10 cellular contexts compared by ENCODE assay signal in the genomic region with DNA sequence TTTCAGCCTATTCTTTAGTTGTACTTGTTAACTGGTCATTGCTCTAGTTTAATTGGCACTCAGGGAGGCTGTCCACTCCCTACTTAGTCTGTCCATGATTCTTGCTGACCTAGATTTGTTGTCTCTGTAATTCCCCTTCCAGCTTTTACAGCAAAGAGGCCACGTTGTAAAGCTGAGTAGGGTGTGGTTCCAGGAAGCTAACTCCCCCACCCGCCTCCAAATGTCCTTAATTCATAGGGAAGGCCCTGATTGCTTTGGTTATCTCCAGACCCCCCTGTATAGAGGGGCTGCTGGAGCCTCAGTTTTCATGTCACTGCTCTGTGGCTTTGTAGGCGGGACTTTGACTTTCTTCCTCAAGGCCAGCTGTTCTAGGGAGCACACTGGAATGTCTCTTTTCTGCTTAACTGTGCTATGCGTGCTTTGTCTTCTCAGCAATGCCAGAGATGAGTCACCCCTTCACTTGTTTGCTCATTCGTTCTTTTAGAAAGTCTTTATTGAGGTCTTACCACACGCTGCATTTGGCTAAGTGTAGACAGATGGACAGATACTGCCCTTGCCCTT.
A peak's percentile ranks its signal among the peaks of the same experiment; 100 is the strongest.
DNase-seq lines count a peak whose midpoint lies in the region; ATAC-seq and TF ChIP-seq lines count a peak whose summit lies in the region.
"Had no signal": no experiment of that assay in that cellular context is flagged by ENCODE, and none has a peak within 500 bp of the region (broad histone marks: within the 10 kb centered on the region; RNA-seq: fewer than 3 reads in every experiment).

No MANE protein-coding gene starts in this region.

- no peak overlapping the region for H2BK5ac ChIP-seq in mesendoderm (ENCODE audit: low read length)

- no peak overlapping the region for H3K56ac ChIP-seq in mesendoderm (ENCODE audit: low read length)

- WGBS in mesendoderm (ENCODE audit: extremely low coverage, insufficient coverage, low lambda C conversion rate) = no CpG with 5 or more reads among the region's 6 CpGs

- no peak overlapping the region for H2BK15ac ChIP-seq in mesendoderm (replicated peaks; ENCODE audit: low read depth)

- ATAC-seq in natural killer cell = no peak

- no peaks in the 10 kb centered on the region for H3K27me3 Mint-ChIP-seq in activated CD4-positive, alpha-beta memory T cell treated with anti-CD3 and anti-CD28 coated beads for 36 hours
- H3K27me3 Mint-ChIP-seq in natural killer cell (ENCODE audit: low read depth in 2 of 2) = peaks cover 0 to 8% of the 10 kb centered on the region in 2 donors
- no peaks in the 10 kb centered on the region for H3K27me3 Mint-ChIP-seq in activated naive CD8-positive, alpha-beta T cell treated with anti-CD3 and anti-CD28 coated beads for 36 hours
- H3K27me3 Mint-ChIP-seq: memory B cell had no signal

- no peak overlapping the region for H3K4me2 ChIP-seq in mesendoderm (ENCODE audit: low read length)

- no peak overlapping the region for H3K23ac ChIP-seq in mesendoderm (ENCODE audit: low read length)

- intact Hi-C loops in activated CD4-positive, alpha-beta memory T cell treated with anti-CD3 and anti-CD28 coated beads for 36 hours (cut with micrococcal nuclease) = no loop called here
- intact Hi-C loops in natural killer cell (cut with micrococcal nuclease) = no loop called here

- H4K8ac ChIP-seq in mesendoderm (ENCODE audit: low read depth, low read length) = no peak overlapping the region

- no peak for TF ChIP-seq CTCF in AG10803 (conservative IDR thresholded peaks at IDR 0.05; ENCODE audit: low read length)
- no peak for TF ChIP-seq CTCF in cardiac fibroblast (IDR thresholded peaks at IDR 0.05; ENCODE audit: low read depth, low read length)
- TF ChIP-seq CTCF in natural killer cell (IDR thresholded peaks at IDR 0.05) = no peak

- H3K27ac ChIP-seq in mesendoderm (ENCODE audit: low read depth, low read length) = no peak overlapping the region

- POLR2A ChIA-PET in activated CD4-positive, alpha-beta memory T cell treated with anti-CD3 and anti-CD28 coated beads for 36 hours (lab: Charles Lee) = no interaction called here

- CTCF ChIA-PET in activated CD4-positive, alpha-beta memory T cell treated with anti-CD3 and anti-CD28 coated beads for 36 hours (lab: Charles Lee) = no interaction called here

- DNase-seq in AG10803 (ENCODE audit: low read depth) (peak; percentile 94), HS-5 (ENCODE audit: low read depth) (peak; percentile 68), cardiac fibroblast (ENCODE audit: low read depth in 2 of 2) (peak; percentile 88 to 96), mesendoderm (peak; percentile 80), middle frontal gyrus (ENCODE audit: extremely low spot score, low spot score) (no peak), natural killer cell (no peak)
- DNase-seq in activated CD4-positive, alpha-beta memory T cell treated with anti-CD3 and anti-CD28 coated beads for 36 hours = no peak
- DNase-seq in activated naive CD8-positive, alpha-beta T cell treated with anti-CD3 and anti-CD28 coated beads for 36 hours = no peak
- DNase-seq: KBM-7 had no signal

- no peak overlapping the region for H3K9ac ChIP-seq in mesendoderm (ENCODE audit: low read length)

- no peaks in the 10 kb centered on the region for H3K27me3 ChIP-seq in mesendoderm (ENCODE audit: insufficient read depth, low read length, poor library complexity)

- H3K18ac ChIP-seq in mesendoderm (ENCODE audit: low read length) = no peak overlapping the region

- H3K79me1 ChIP-seq in mesendoderm (ENCODE audit: low read length) = no peaks in the 10 kb centered on the region

- no peak overlapping the region for H3K4me3 ChIP-seq in AG10803 (ENCODE audit: low read length)
- H3K4me3 ChIP-seq in cardiac fibroblast (replicated peaks in 1 of 2; ENCODE audit: low read depth in 2 of 2, low read length in 2 of 2) = no peak overlapping the region
- no peak overlapping the region for H3K4me3 ChIP-seq in mesendoderm (ENCODE audit: low read length)

- H3K4me3 Mint-ChIP-seq in activated CD4-positive, alpha-beta memory T cell treated with anti-CD3 and anti-CD28 coated beads for 36 hours = no peak overlapping the region
- H3K4me3 Mint-ChIP-seq in natural killer cell = no peak overlapping the region
- no peak overlapping the region for H3K4me3 Mint-ChIP-seq in activated naive CD8-positive, alpha-beta T cell treated with anti-CD3 and anti-CD28 coated beads for 36 hours
- H3K4me3 Mint-ChIP-seq: memory B cell had no signal

- H4K5ac ChIP-seq in mesendoderm (ENCODE audit: low read length) = no peak overlapping the region

- H2BK120ac ChIP-seq in mesendoderm (ENCODE audit: low read depth, low read length) = no peak overlapping the region

- H3K9me3 Mint-ChIP-seq in activated CD4-positive, alpha-beta memory T cell treated with anti-CD3 and anti-CD28 coated beads for 36 hours = no peaks in the 10 kb centered on the region
- no peaks in the 10 kb centered on the region for H3K9me3 Mint-ChIP-seq in natural killer cell
- H3K9me3 Mint-ChIP-seq in activated naive CD8-positive, alpha-beta T cell treated with anti-CD3 and anti-CD28 coated beads for 36 hours = no peaks in the 10 kb centered on the region

- H3K4me1 Mint-ChIP-seq in activated CD4-positive, alpha-beta memory T cell treated with anti-CD3 and anti-CD28 coated beads for 36 hours (ENCODE audit: low read depth) = no peaks in the 10 kb centered on the region
- no peaks in the 10 kb centered on the region for H3K4me1 Mint-ChIP-seq in natural killer cell
- H3K4me1 Mint-ChIP-seq in activated naive CD8-positive, alpha-beta T cell treated with anti-CD3 and anti-CD28 coated beads for 36 hours = no peaks in the 10 kb centered on the region
- H3K4me1 Mint-ChIP-seq: memory B cell had no signal

- no peaks in the 10 kb centered on the region for H3K79me2 ChIP-seq in mesendoderm (ENCODE audit: control insufficient read depth, insufficient read depth, low read length)

- H3K36me3 Mint-ChIP-seq in activated CD4-positive, alpha-beta memory T cell treated with anti-CD3 and anti-CD28 coated beads for 36 hours = no peaks in the 10 kb centered on the region
- H3K36me3 Mint-ChIP-seq in natural killer cell = no peaks in the 10 kb centered on the region
- no peaks in the 10 kb centered on the region for H3K36me3 Mint-ChIP-seq in activated naive CD8-positive, alpha-beta T cell treated with anti-CD3 and anti-CD28 coated beads for 36 hours
- H3K36me3 Mint-ChIP-seq: memory B cell had no signal

- H3K36me3 ChIP-seq in mesendoderm (ENCODE audit: control insufficient read depth, insufficient read depth, low read length) = no peaks in the 10 kb centered on the region

- H2AK5ac ChIP-seq in mesendoderm (ENCODE audit: low read length) = no peak overlapping the region

- H3K4ac ChIP-seq in mesendoderm (ENCODE audit: low read depth, low read length) = no peak overlapping the region

- no peaks in the 10 kb centered on the region for H3K4me1 ChIP-seq in mesendoderm (ENCODE audit: control insufficient read depth, low read depth, low read length)

- no peak overlapping the region for H3K27ac Mint-ChIP-seq in activated CD4-positive, alpha-beta memory T cell treated with anti-CD3 and anti-CD28 coated beads for 36 hours
- H3K27ac Mint-ChIP-seq in natural killer cell = no peak overlapping the region
- H3K27ac Mint-ChIP-seq in activated naive CD8-positive, alpha-beta T cell treated with anti-CD3 and anti-CD28 coated beads for 36 hours = no peak overlapping the region
- H3K27ac Mint-ChIP-seq: memory B cell had no signal

Comparison
In these comparisons a context has a peak if more than half of its experiments do, and no peak if none do; other contexts are left out.
1. DNase-seq: peak in AG10803 (single experiment), HS-5 (single experiment), cardiac fibroblast (2 of 2) and mesendoderm (single experiment); none in middle frontal gyrus (single experiment), activated CD4-positive, alpha-beta memory T cell treated with anti-CD3 and anti-CD28 coated beads for 36 hours (single experiment), natural killer cell (single experiment) and activated naive CD8-positive, alpha-beta T cell treated with anti-CD3 and anti-CD28 coated beads for 36 hours (single experiment).